14 cellular contexts compared by ENCODE assay signal in genomic region chr16:48963901-48964615, GRCh38.
A peak's percentile ranks its signal among the peaks of the same experiment; 100 is the strongest.
DNase-seq lines count a peak whose midpoint lies in the region; ATAC-seq and TF ChIP-seq lines count a peak whose summit lies in the region.
"Had no signal": no experiment of that assay in that cellular context is flagged by ENCODE, and none has a peak within 500 bp of the region (broad histone marks: within the 10 kb centered on the region; RNA-seq: fewer than 3 reads in every experiment).

No MANE protein-coding gene starts in this region.

- no peak for ATAC-seq in activated CD8-positive, alpha-beta T cell treated with anti-CD3 and anti-CD28 coated beads for 36 hours
- ATAC-seq: body of pancreas had no signal

- H3K27ac ChIP-seq in mesendoderm (ENCODE audit: low read depth, low read length) (no peak overlapping the region), dorsolateral prefrontal cortex (no peak overlapping the region)
- H3K27ac ChIP-seq: body of pancreas had no signal

- TF ChIP-seq CTCF in cardiac fibroblast (IDR thresholded peaks at IDR 0.05; ENCODE audit: low read depth, low read length): no peak
- no peak for TF ChIP-seq CTCF in activated CD8-positive, alpha-beta T cell treated with anti-CD3 and anti-CD28 coated beads for 36 hours (IDR thresholded peaks at IDR 0.05)
- TF ChIP-seq CTCF in dorsolateral prefrontal cortex (IDR thresholded peaks at IDR 0.05 in 54 of 56, conservative IDR thresholded peaks at IDR 0.05 in 2 of 56; ENCODE audit: low read depth in 1 of 56, partially characterized antibody in 56 of 56): no peak

- intact Hi-C loops in activated CD8-positive, alpha-beta T cell treated with anti-CD3 and anti-CD28 coated beads for 36 hours (cut with micrococcal nuclease): no loop called here
- intact Hi-C loops in dorsolateral prefrontal cortex (cut with DNase I): no loop called here

- no peaks in the 10 kb centered on the region for H3K79me2 ChIP-seq in mesendoderm (ENCODE audit: control insufficient read depth, insufficient read depth, low read length)

- no peak overlapping the region for H3K27ac Mint-ChIP-seq in activated CD8-positive, alpha-beta T cell treated with anti-CD3 and anti-CD28 coated beads for 36 hours
- H3K27ac Mint-ChIP-seq: CD4-positive, alpha-beta T cell had no signal

- no peaks in the 10 kb centered on the region for H3K36me3 Mint-ChIP-seq in activated CD8-positive, alpha-beta T cell treated with anti-CD3 and anti-CD28 coated beads for 36 hours (ENCODE audit: low read depth)

- no peak overlapping the region for H3K18ac ChIP-seq in mesendoderm (ENCODE audit: low read length)

- H3K4me3 ChIP-seq in cardiac fibroblast (replicated peaks in 1 of 2; ENCODE audit: low read depth in 2 of 2, low read length in 2 of 2): no peak overlapping the region
- H3K4me3 ChIP-seq in mesendoderm (ENCODE audit: low read length): no peak overlapping the region
- H3K4me3 ChIP-seq in dorsolateral prefrontal cortex: no peak overlapping the region
- H3K4me3 ChIP-seq: body of pancreas had no signal

- no peaks in the 10 kb centered on the region for H3K4me1 Mint-ChIP-seq in activated CD8-positive, alpha-beta T cell treated with anti-CD3 and anti-CD28 coated beads for 36 hours (ENCODE audit: low read depth)

- no peaks in the 10 kb centered on the region for H3K36me3 ChIP-seq in mesendoderm (ENCODE audit: control insufficient read depth, insufficient read depth, low read length)

- H2BK5ac ChIP-seq in mesendoderm (ENCODE audit: low read length): no peak overlapping the region

- no peaks in the 10 kb centered on the region for H3K79me1 ChIP-seq in mesendoderm (ENCODE audit: low read length)

- H2BK120ac ChIP-seq in mesendoderm (ENCODE audit: low read depth, low read length): no peak overlapping the region

- CTCF ChIA-PET in activated CD8-positive, alpha-beta T cell treated with anti-CD3 and anti-CD28 coated beads for 36 hours (lab: Charles Lee): no interaction called here

- H3K23ac ChIP-seq in mesendoderm (ENCODE audit: low read length): no peak overlapping the region

- H4K8ac ChIP-seq in mesendoderm (ENCODE audit: low read depth, low read length): no peak overlapping the region

- WGBS in mesendoderm (ENCODE audit: extremely low coverage, insufficient coverage, low lambda C conversion rate): no CpG with 5 or more reads among the region's 1 CpG

- no peak overlapping the region for H3K4ac ChIP-seq in mesendoderm (ENCODE audit: low read depth, low read length)

- POLR2A ChIA-PET in activated CD8-positive, alpha-beta T cell treated with anti-CD3 and anti-CD28 coated beads for 36 hours (lab: Charles Lee): no interaction called here

- H2AK5ac ChIP-seq in mesendoderm (ENCODE audit: low read length): no peak overlapping the region

- H3K4me2 ChIP-seq in mesendoderm (ENCODE audit: low read length): no peak overlapping the region

- H3K9me3 Mint-ChIP-seq in activated CD8-positive, alpha-beta T cell treated with anti-CD3 and anti-CD28 coated beads for 36 hours: no peaks in the 10 kb centered on the region
- H3K9me3 Mint-ChIP-seq: CD4-positive, alpha-beta T cell had no signal

- no peaks in the 10 kb centered on the region for H3K27me3 ChIP-seq in mesendoderm (ENCODE audit: insufficient read depth, low read length, poor library complexity)
- no peaks in the 10 kb centered on the region for H3K27me3 ChIP-seq in dorsolateral prefrontal cortex
- H3K27me3 ChIP-seq: body of pancreas had no signal

- H3K9ac ChIP-seq in mesendoderm (ENCODE audit: low read length): no peak overlapping the region

- peak; percentile 57 for DNase-seq in AG20443 (ENCODE audit: low spot score)
- peak; percentile 85 for DNase-seq in LoVo (ENCODE audit: low spot score)
- peak; percentile 17 to 32 for DNase-seq in cardiac fibroblast (ENCODE audit: low read depth in 2 of 2)
- DNase-seq in mesendoderm: peak; percentile 81
- DNase-seq in G401 (ENCODE audit: low spot score): no peak
- DNase-seq in NCI-H2081 treated with DMSO at 0.1 percent for 48 hours (lab: John Stamatoyannopoulos, UW): no peak
- no peak for DNase-seq in activated CD8-positive, alpha-beta T cell treated with anti-CD3 and anti-CD28 coated beads for 36 hours
- no peak for DNase-seq in dorsolateral prefrontal cortex
- DNase-seq: activated CD8-positive, alpha-beta memory T cell treated with anti-CD3 and anti-CD28 coated beads, Interleukin-2, amount 50 U/mL, for 48 hours; body of pancreas; CD4-positive, alpha-beta T cell; GOT3; NCI-H2171 treated with DMSO at 0.1 percent for 48 hours; nucleus accumbens had no signal

- H3K56ac ChIP-seq in mesendoderm (ENCODE audit: low read length): no peak overlapping the region

- no peak overlapping the region for H2BK15ac ChIP-seq in mesendoderm (replicated peaks; ENCODE audit: low read depth)

- no peaks in the 10 kb centered on the region for H3K27me3 Mint-ChIP-seq in activated CD8-positive, alpha-beta T cell treated with anti-CD3 and anti-CD28 coated beads for 36 hours
- H3K27me3 Mint-ChIP-seq: CD4-positive, alpha-beta T cell had no signal

- no peak overlapping the region for H4K5ac ChIP-seq in mesendoderm (ENCODE audit: low read length)

- H3K4me1 ChIP-seq in mesendoderm (ENCODE audit: control insufficient read depth, low read depth, low read length): no peaks in the 10 kb centered on the region
- H3K4me1 ChIP-seq: body of pancreas had no signal

- no peak overlapping the region for H3K4me3 Mint-ChIP-seq in activated CD8-positive, alpha-beta T cell treated with anti-CD3 and anti-CD28 coated beads for 36 hours
- H3K4me3 Mint-ChIP-seq: CD4-positive, alpha-beta T cell had no signal

- in situ Hi-C loops in G401 (cut with HindIII; ENCODE audit: low sequenced_read_pairs): no loop called here

Comparison
In these comparisons a context has a peak if more than half of its experiments do, and no peak if none do; other contexts are left out.
1. DNase-seq: peak in AG20443 (single experiment), LoVo (single experiment), cardiac fibroblast (2 of 2) and mesendoderm (single experiment); none in G401 (single experiment), NCI-H2081 treated with DMSO at 0.1 percent for 48 hours (single experiment), activated CD8-positive, alpha-beta T cell treated with anti-CD3 and anti-CD28 coated beads for 36 hours (single experiment) and dorsolateral prefrontal cortex (0 of 10).